Comparison of ENCODE assay signal across 8 cellular contexts in genomic region chr15:101277943-101278564, GRCh38. TPM values are rescaled to one million over a fixed set of nuclear protein-coding genes. Genes with fewer than 3 reads are reported as not detected.
DNase-seq lines count a peak whose midpoint lies in the region; ATAC-seq and TF ChIP-seq lines count a peak whose summit lies in the region.

No MANE protein-coding gene starts in this region.

- peaks cover 48 to 59% of the 10 kb centered on the region in 2 experiments for H3K36me3 ChIP-seq in SK-N-SH (replicated peaks in 1 of 2; ENCODE audit: control insufficient read depth in 1 of 2, insufficient read depth in 2 of 2, low read length in 1 of 2)
- H3K36me3 ChIP-seq in iPS-18a (ENCODE audit: control insufficient read depth, low read depth, low read length): peaks cover 52% of the 10 kb centered on the region

- no peak for TF ChIP-seq RAD21 in SK-N-SH (IDR thresholded peaks at IDR 0.05; ENCODE audit: low read length)

- POLR2A ChIA-PET in SK-N-SH (lab: Yijun Ruan, JAX): no interaction called here
- POLR2A ChIA-PET in activated CD4-positive, alpha-beta memory T cell treated with anti-CD3 and anti-CD28 coated beads for 36 hours (lab: Charles Lee): interaction anchor here (0.8 to 1.2 kb wide), 3 partner anchors 8 to 17 kb away, joined by 4 to 5 read pairs (median 4); partner anchors contain the start of gene SNRPA1

- H4K20me1 ChIP-seq in SK-N-SH (ENCODE audit: insufficient read depth): peaks cover 13% of the 10 kb centered on the region

- intact Hi-C loops in activated CD4-positive, alpha-beta memory T cell treated with anti-CD3 and anti-CD28 coated beads for 36 hours (cut with micrococcal nuclease): loop anchor here (5.0 kb wide), 3 partner anchors 271 to 676 kb away; partner anchors contain the start of genes ASB7, LINS1 and TM2D3

- peak overlapping the region; percentile 88; the same call in 1 of the 2 replicates for H2AFZ ChIP-seq in SK-N-SH (ENCODE audit: low read depth)

- H3K27me3 Mint-ChIP-seq in activated CD4-positive, alpha-beta memory T cell treated with anti-CD3 and anti-CD28 coated beads for 36 hours: no peaks in the 10 kb centered on the region
- H3K27me3 Mint-ChIP-seq in stimulated activated naive CD8-positive, alpha-beta T cell treated with anti-CD3 and anti-CD28 coated beads, Interleukin-15, amount 100 ng/mL, for 72 hours: no peaks in the 10 kb centered on the region

- peak overlapping the region; percentile 75 for H3K4me3 Mint-ChIP-seq in activated CD4-positive, alpha-beta memory T cell treated with anti-CD3 and anti-CD28 coated beads for 36 hours
- peak overlapping the region; percentile 94 to 98 for H3K4me3 Mint-ChIP-seq in stimulated activated naive CD8-positive, alpha-beta T cell treated with anti-CD3 and anti-CD28 coated beads, Interleukin-15, amount 100 ng/mL, for 72 hours

- H3F3A ChIP-seq in SK-N-SH (replicated peaks; ENCODE audit: insufficient read depth): peaks cover 16% of the 10 kb centered on the region

- no peak for ATAC-seq in SK-N-SH treated with all-trans-retinoic acid at 6 μM for 48 hours
- no peak for ATAC-seq in stimulated activated naive CD8-positive, alpha-beta T cell treated with anti-CD3 and anti-CD28 coated beads, Interleukin-15, amount 100 ng/mL, for 72 hours
- ATAC-seq in HG02970 (IDR thresholded peaks at IDR 0.05; ENCODE audit: low FRiP score, unreplicated experiment): no peak
- no peak for ATAC-seq in GM21737 (IDR thresholded peaks at IDR 0.05; ENCODE audit: unreplicated experiment)

- 89% methylated on average over 12 of the region's 12 CpGs for WGBS in SK-N-SH (ENCODE audit: low lambda C conversion rate)

- H3K27me3 ChIP-seq in SK-N-SH (ENCODE audit: insufficient read depth) (no peaks in the 10 kb centered on the region), iPS-18a (ENCODE audit: control insufficient read depth, insufficient read depth, low read length) (peaks cover 3% of the 10 kb centered on the region)

- peaks cover 29% of the 10 kb centered on the region for H3K4me1 Mint-ChIP-seq in activated CD4-positive, alpha-beta memory T cell treated with anti-CD3 and anti-CD28 coated beads for 36 hours (ENCODE audit: low read depth)
- peaks cover 31% of the 10 kb centered on the region for H3K4me1 Mint-ChIP-seq in stimulated activated naive CD8-positive, alpha-beta T cell treated with anti-CD3 and anti-CD28 coated beads, Interleukin-15, amount 100 ng/mL, for 72 hours

- no peak overlapping the region for H3K27ac Mint-ChIP-seq in activated CD4-positive, alpha-beta memory T cell treated with anti-CD3 and anti-CD28 coated beads for 36 hours
- peak overlapping the region in 1 of 2 donors; percentile 91 for H3K27ac Mint-ChIP-seq in stimulated activated naive CD8-positive, alpha-beta T cell treated with anti-CD3 and anti-CD28 coated beads, Interleukin-15, amount 100 ng/mL, for 72 hours

- no peaks in the 10 kb centered on the region for H3K9me2 ChIP-seq in SK-N-SH

- H3K9me3 Mint-ChIP-seq in activated CD4-positive, alpha-beta memory T cell treated with anti-CD3 and anti-CD28 coated beads for 36 hours: no peaks in the 10 kb centered on the region
- H3K9me3 Mint-ChIP-seq in stimulated activated naive CD8-positive, alpha-beta T cell treated with anti-CD3 and anti-CD28 coated beads, Interleukin-15, amount 100 ng/mL, for 72 hours: no peaks in the 10 kb centered on the region

- H3K9me3 ChIP-seq in SK-N-SH (no peaks in the 10 kb centered on the region), iPS-18a (ENCODE audit: control insufficient read depth, low read depth, low read length) (no peaks in the 10 kb centered on the region)

- TF ChIP-seq CTCF in SK-N-SH (IDR thresholded peaks at IDR 0.05): no peak

- no peak for TF ChIP-seq EP300 in SK-N-SH (IDR thresholded peaks at IDR 0.05; ENCODE audit: borderline replicate concordance in 1 of 2, low read depth in 1 of 2, low read length in 1 of 2)

- H3K4me3 ChIP-seq in SK-N-SH (ENCODE audit: low read depth in 2 of 2, low read length in 1 of 2): peak overlapping the region; percentile 91 to 97; a peak in 3 of 4 replicates
- peak overlapping the region; percentile 69 for H3K4me3 ChIP-seq in iPS-18a (ENCODE audit: low read length)

- H3K27ac ChIP-seq in SK-N-SH (ENCODE audit: low read depth in 2 of 2, low read length in 1 of 2): peak overlapping the region; percentile 48 to 86; a peak in 3 of 4 replicates
- no peak overlapping the region for H3K27ac ChIP-seq in iPS-18a (ENCODE audit: low read length)

- H3K4me2 ChIP-seq in SK-N-SH: peak overlapping the region; percentile 79; the same call in 1 of the 2 replicates

- peaks cover 31% of the 10 kb centered on the region for H3K79me2 ChIP-seq in SK-N-SH (ENCODE audit: insufficient read depth)

- no peak for DNase-seq in SK-N-SH
- no peak for DNase-seq in activated CD4-positive, alpha-beta memory T cell treated with anti-CD3 and anti-CD28 coated beads for 36 hours
- no peak for DNase-seq in stimulated activated naive CD8-positive, alpha-beta T cell treated with anti-CD3 and anti-CD28 coated beads, Interleukin-15, amount 100 ng/mL, for 72 hours
- no peak for DNase-seq in DMS114 treated with DMSO at 0.1 percent for 48 hours (lab: John Stamatoyannopoulos, UW; ENCODE audit: unreplicated experiment)

- H3K9ac ChIP-seq in SK-N-SH: peak overlapping the region; percentile 14; the same call in 1 of the 2 replicates
- peak overlapping the region; percentile 11 for H3K9ac ChIP-seq in iPS-18a (ENCODE audit: low read length)

- H3K36me3 Mint-ChIP-seq in activated CD4-positive, alpha-beta memory T cell treated with anti-CD3 and anti-CD28 coated beads for 36 hours: peaks cover 34% of the 10 kb centered on the region

- H3K4me1 ChIP-seq in SK-N-SH (ENCODE audit: control insufficient read depth in 1 of 2, insufficient read depth in 2 of 2, low read depth in 1 of 2, low read length in 1 of 2) (peaks cover 3 to 26% of the 10 kb centered on the region in 2 experiments; a peak in 2 of 4 replicates), iPS-18a (ENCODE audit: control insufficient read depth, low read depth, low read length) (peaks cover 5% of the 10 kb centered on the region)

- CTCF ChIA-PET in SK-N-SH (lab: Yijun Ruan, JAX): interaction anchor here (0.6 to 2.1 kb wide), 5 partner anchors 11 to 272 kb away, joined by 3 to 10 read pairs (median 5); no protein-coding TSS in a partner anchor
- CTCF ChIA-PET in activated CD4-positive, alpha-beta memory T cell treated with anti-CD3 and anti-CD28 coated beads for 36 hours (lab: Charles Lee): interaction anchor here (0.8 to 2.1 kb wide), 3 partner anchors 11 to 270 kb away, joined by 3 to 9 read pairs (median 3); no protein-coding TSS in a partner anchor

TF ChIP-seq in SK-N-SH, 30 proteins besides CTCF, POLR2A, EP300 and RAD21 (continues in another document):
- TF ChIP-seq NFIC (IDR thresholded peaks at IDR 0.05; ENCODE audit: borderline replicate concordance): no peak
- TF ChIP-seq MEF2A (IDR thresholded peaks at IDR 0.05; ENCODE audit: borderline replicate concordance, low read depth): no peak
- TF ChIP-seq, protein P1, sequence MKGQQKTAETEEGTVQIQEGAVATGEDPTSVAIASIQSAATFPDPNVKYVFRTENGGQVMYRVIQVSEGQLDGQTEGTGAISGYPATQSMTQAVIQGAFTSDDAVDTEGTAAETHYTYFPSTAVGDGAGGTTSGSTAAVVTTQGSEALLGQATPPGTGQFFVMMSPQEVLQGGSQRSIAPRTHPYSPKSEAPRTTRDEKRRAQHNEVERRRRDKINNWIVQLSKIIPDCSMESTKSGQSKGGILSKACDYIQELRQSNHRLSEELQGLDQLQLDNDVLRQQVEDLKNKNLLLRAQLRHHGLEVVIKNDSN (IDR thresholded peaks at IDR 0.05; ENCODE audit: borderline replicate concordance, low read depth): no peak

TF ChIP-seq in SK-N-SH treated with all-trans-retinoic acid at 6 μM for 48 hours, 23 proteins besides CTCF, POLR2A, EP300 and RAD21:
- TF ChIP-seq TCF4 (CRISPR knock-in tag; IDR thresholded peaks at IDR 0.05; ENCODE audit: borderline replicate concordance) (no peak), ISL1 (CRISPR knock-in tag; IDR thresholded peaks at IDR 0.05) (no peak), BACH2 (CRISPR knock-in tag; IDR thresholded peaks at IDR 0.05; ENCODE audit: borderline replicate concordance) (no peak), GLIS3 (CRISPR knock-in tag; IDR thresholded peaks at IDR 0.05) (no peak), RARB (CRISPR knock-in tag; IDR thresholded peaks at IDR 0.05) (no peak), ESRRG (CRISPR knock-in tag; IDR thresholded peaks at IDR 0.05) (no peak), CSRNP3 (CRISPR knock-in tag; IDR thresholded peaks at IDR 0.05) (no peak), ARNTL (CRISPR knock-in tag; IDR thresholded peaks at IDR 0.05; ENCODE audit: borderline replicate concordance, low read depth) (no peak), OSR1 (CRISPR knock-in tag; IDR thresholded peaks at IDR 0.05) (no peak)

RNA-seq across cellular contexts. Expression of gene SELENOS, which starts 0.8 kb away (rescaled TPM):
- polyA plus RNA-seq in SK-N-SH (2012; rRNA removed): 101 and 124 TPM in 2 replicates
- polyA plus RNA-seq in SK-N-SH (2012; cell fraction: cytosol; rRNA removed): 124 and 132 TPM in 2 replicates
- polyA plus RNA-seq in SK-N-SH (2012; cell fraction: nucleus; rRNA removed): 48.8 and 75.5 TPM in 2 replicates
- total RNA-seq in activated CD4-positive, alpha-beta memory T cell treated with anti-CD3 and anti-CD28 coated beads for 36 hours: 10 to 100 TPM; 30.9 to 31.7 TPM

RNA-seq across cellular contexts. Expression of gene SNRPA1, which starts 17.0 kb away (rescaled TPM):
- polyA plus RNA-seq in SK-N-SH (2012; rRNA removed): 59.9 and 62.3 TPM in 2 replicates
- 68.2 and 86.6 TPM in 2 replicates for polyA plus RNA-seq in SK-N-SH (2012; cell fraction: cytosol; rRNA removed)
- 58.2 and 99.5 TPM in 2 replicates for polyA plus RNA-seq in SK-N-SH (2012; cell fraction: nucleus; rRNA removed)
- total RNA-seq in activated CD4-positive, alpha-beta memory T cell treated with anti-CD3 and anti-CD28 coated beads for 36 hours: 100 to 1,000 TPM; 167 to 173 TPM

RNA-seq across cellular contexts. Expression of gene CHSY1, which starts 26.2 kb away (rescaled TPM):
- polyA plus RNA-seq in SK-N-SH (2012; rRNA removed): 15.7 and 17.4 TPM in 2 replicates
- 21.1 and 21.5 TPM in 2 replicates for polyA plus RNA-seq in SK-N-SH (2012; cell fraction: cytosol; rRNA removed)
- 6.0 and 10.5 TPM in 2 replicates for polyA plus RNA-seq in SK-N-SH (2012; cell fraction: nucleus; rRNA removed)
- total RNA-seq in activated CD4-positive, alpha-beta memory T cell treated with anti-CD3 and anti-CD28 coated beads for 36 hours: 10 to 100 TPM; 34.8 to 36.3 TPM
